In genomic region chr16:1705688-1706385, GRCh38 we compare ENCODE assay signal across 8 cellular contexts. TPM values are rescaled to one million over a fixed set of nuclear protein-coding genes. Genes with fewer than 3 reads are reported as not detected.
DNase-seq lines count a peak whose midpoint lies in the region; ATAC-seq and TF ChIP-seq lines count a peak whose summit lies in the region.

Gene MAPK8IP3 (plus strand): TSS chr16:1706195. CDS start chr16:1706340, 145 bp downstream.

- in situ Hi-C loops in IMR-90 (cut with MboI; ENCODE audit: low sequenced_read_pairs): no loop called here

- H2AFZ ChIP-seq in IMR-90 (replicated peaks; ENCODE audit: low read length, poor library complexity) (peak within 1 kb of the TSS; percentile 96), OCI-LY7 (ENCODE audit: low read length) (peak within 1 kb of the TSS; percentile 83)

- H2BK120ac ChIP-seq in IMR-90 (ENCODE audit: low read depth, low read length): peak within 1 kb of the TSS; percentile 84

- H3K14ac ChIP-seq in IMR-90 (replicated peaks; ENCODE audit: low read depth, low read length): peak within 1 kb of the TSS; percentile 100

- H4K20me1 ChIP-seq in IMR-90 (ENCODE audit: insufficient read depth, low read length): peaks cover 44% of the 10 kb centered on the region
- H4K20me1 ChIP-seq in OCI-LY7 (ENCODE audit: insufficient read depth, low read length): peaks cover 15% of the 10 kb centered on the region; the same call in 1 of the 2 replicates

- POLR2A ChIA-PET in IMR-90 (lab: Charles Lee; ENCODE audit: unreplicated experiment): interaction anchor here (0.9 to 1.3 kb wide), 2 partner anchors 24 to 27 kb away, joined by 3 to 10 read pairs; no protein-coding TSS in a partner anchor
- POLR2A ChIA-PET in OCI-LY7 (lab: Charles Lee): interaction anchor here (0.7 to 2.0 kb wide), 7 partner anchors 13 to 567 kb away, joined by 3 to 12 read pairs (median 3); partner anchors contain the start of gene JPT2

- peak within 1 kb of the TSS; percentile 83 for H4K91ac ChIP-seq in IMR-90 (ENCODE audit: insufficient read depth, low read depth, low read length)

- H2BK5ac ChIP-seq in IMR-90 (ENCODE audit: low read depth, low read length, poor library complexity, severe bottlenecking): peak within 1 kb of the TSS; percentile 86

- H2BK15ac ChIP-seq in IMR-90 (ENCODE audit: low read depth, low read length): no peak within 1 kb of the TSS; the same call in 2 of the 3 replicates

- H3K9me3 ChIP-seq in IMR-90 (ENCODE audit: control insufficient read depth, insufficient read depth, low read length): no peaks in the 10 kb centered on the region
- no peaks in the 10 kb centered on the region for H3K9me3 ChIP-seq in OCI-LY7 (ENCODE audit: low read length)
- H3K9me3 ChIP-seq in muscle layer of colon (ENCODE audit: low read length): no peaks in the 10 kb centered on the region

- TF ChIP-seq RAD21 in IMR-90 (IDR thresholded peaks at IDR 0.05; ENCODE audit: low read length): no peak

- H3K79me2 ChIP-seq in OCI-LY7 (ENCODE audit: insufficient read depth, low read depth, low read length): peaks cover 42% of the 10 kb centered on the region

- intact Hi-C loops in IMR-90 (cut with micrococcal nuclease): loop anchor here (5.0 kb wide), 2 partner anchors 94 to 214 kb away; partner anchors contain the start of genes CRAMP1, IFT140 and TELO2
- intact Hi-C loops in OCI-LY7 (cut with micrococcal nuclease; ENCODE audit: unreplicated experiment): loop anchor here (1.0 to 2.0 kb wide), 3 partner anchors 27 to 93 kb away; partner anchors contain the start of genes CRAMP1, EME2, IFT140 and MRPS34

- ATAC-seq in GM21528 (IDR thresholded peaks at IDR 0.05; ENCODE audit: low FRiP score, unreplicated experiment): peak; percentile 74
- peak; percentile 79 for ATAC-seq in IMR-90 (ENCODE audit: low read depth)

- DNase-seq in DMS153 (lab: John Stamatoyannopoulos, UW) (peak; percentile 70), IMR-90 (peak; percentile 82), OCI-LY7 (ENCODE audit: low spot score) (peak; percentile 92), activated T-cell treated with anti-CD3 and anti-CD28 coated beads for 48 hours (ENCODE audit: low read depth) (peak; percentile 97), erythroblast (lab: John Stamatoyannopoulos, UW) (peak; percentile 93 to 97)
- peak; percentile 93 to 94 for DNase-seq in stimulated activated CD8-positive, alpha-beta memory T cell treated with anti-CD3 and anti-CD28 coated beads, Interleukin-7, amount 100 ng/mL, for 1 hour (ENCODE audit: low read depth in 2 of 2)

- peaks cover 6% of the 10 kb centered on the region for H3K36me3 ChIP-seq in IMR-90 (ENCODE audit: control insufficient read depth, insufficient read depth, low read length)
- H3K36me3 ChIP-seq in OCI-LY7 (ENCODE audit: insufficient read depth, low read length): peaks cover 42% of the 10 kb centered on the region
- H3K36me3 ChIP-seq in muscle layer of colon (ENCODE audit: insufficient read depth, low read length): peaks cover 9% of the 10 kb centered on the region

- TF ChIP-seq CTCF in IMR-90 (conservative IDR thresholded peaks at IDR 0.05; ENCODE audit: low read depth, low read length) (peak; percentile 100), OCI-LY7 (conservative IDR thresholded peaks at IDR 0.05; ENCODE audit: low read length) (peak; percentile 81)

- dilution Hi-C loops in IMR-90 (cut with HindIII; ENCODE audit: low sequenced_read_pairs, unreplicated experiment): no loop called here

- H3K4me1 ChIP-seq in IMR-90 (ENCODE audit: control insufficient read depth, insufficient read depth, low read length) (peaks cover 14% of the 10 kb centered on the region), OCI-LY7 (ENCODE audit: insufficient read depth, low read length, poor library complexity, severe bottlenecking) (peaks cover 30% of the 10 kb centered on the region), muscle layer of colon (ENCODE audit: insufficient read depth, low read length) (peaks cover 22% of the 10 kb centered on the region)

- WGBS in IMR-90 (ENCODE audit: extremely low coverage in 2 of 2, insufficient read length in 1 of 2), 2 experiments: 0% methylated on average over 55 of the region's 79 CpGs; no CpG with 5 or more reads in 1 of the 2 experiments

- peak within 1 kb of the TSS; percentile 55 for H3K18ac ChIP-seq in IMR-90 (ENCODE audit: low read depth, low read length)

- peak within 1 kb of the TSS; percentile 96 for H2AK5ac ChIP-seq in IMR-90 (ENCODE audit: low read depth, low read length)

- H3K27me3 ChIP-seq in IMR-90 (ENCODE audit: control insufficient read depth, insufficient read depth, low read length) (no peaks in the 10 kb centered on the region), muscle layer of colon (ENCODE audit: control insufficient read depth in 1 of 2, insufficient read depth in 2 of 2, low read length in 2 of 2) (no peaks in the 10 kb centered on the region)

- peak within 1 kb of the TSS; percentile 98 for H2AK9ac ChIP-seq in IMR-90 (replicated peaks; ENCODE audit: low read depth, low read length, poor library complexity)

- peaks cover 7 to 51% of the 10 kb centered on the region in 2 experiments; a peak in 3 of 4 replicates for H3K79me1 ChIP-seq in IMR-90 (ENCODE audit: low read depth in 1 of 2, low read length in 2 of 2)

- H3K56ac ChIP-seq in IMR-90 (ENCODE audit: extremely low read depth, insufficient read depth, low read length): peak within 1 kb of the TSS; percentile 84

- H3K4ac ChIP-seq in IMR-90 (ENCODE audit: low read depth, low read length): peak within 1 kb of the TSS; percentile 99

- peak within 1 kb of the TSS; percentile 94 for H3K4me3 ChIP-seq in IMR-90 (ENCODE audit: insufficient read depth, low read depth, low read length)
- H3K4me3 ChIP-seq in OCI-LY7 (ENCODE audit: low read depth, low read length, poor library complexity, severe bottlenecking): peak within 1 kb of the TSS; percentile 83
- peak within 1 kb of the TSS; percentile 83 to 89 for H3K4me3 ChIP-seq in muscle layer of colon (ENCODE audit: low read depth in 1 of 2, low read length in 2 of 2)

- H4K8ac ChIP-seq in IMR-90 (ENCODE audit: low read depth in 2 of 2, low read length in 2 of 2): peak within 1 kb of the TSS; percentile 63 to 100

- no TSS peak for BruUV-seq in IMR-90 (replicated peaks; lab: Mats Ljungman, UMichigan)
- no TSS peak for BruUV-seq in OCI-LY7 (replicated peaks; lab: Mats Ljungman, UMichigan)

- CTCF ChIA-PET in IMR-90 (lab: Yijun Ruan, JAX) (interaction anchor here (0.6 to 1.3 kb wide), 8 partner anchors 14 to 67 kb away, joined by 3 to 7 read pairs (median 4); partner anchors contain the start of genes EME2 and MRPS34), OCI-LY7 (lab: Charles Lee; ENCODE audit: unreplicated experiment) (interaction anchor here (0.8 to 1.3 kb wide), 4 partner anchors 18 to 77 kb away, joined by 3 to 5 read pairs (median 4); partner anchors contain the start of genes JPT2 and NUBP2)

- H3K9ac ChIP-seq in IMR-90 (ENCODE audit: low read depth, low read length) (peak within 1 kb of the TSS; percentile 97), muscle layer of colon (ENCODE audit: low read length) (peak within 1 kb of the TSS; percentile 86)

- H3K23ac ChIP-seq in IMR-90 (ENCODE audit: low read depth, low read length): peak within 1 kb of the TSS; percentile 100

- TF ChIP-seq POLR2A in IMR-90 (IDR thresholded peaks at IDR 0.05; ENCODE audit: low read depth, low read length) (peak; percentile 77; the same call in 1 of the 2 replicates), erythroblast (IDR thresholded peaks at IDR 0.05; ENCODE audit: low read length) (peak; percentile 89)

- H3K4me2 ChIP-seq in IMR-90 (ENCODE audit: low read depth, low read length) (peak within 1 kb of the TSS; percentile 99), OCI-LY7 (ENCODE audit: low read length) (peak within 1 kb of the TSS; percentile 90)

- H3K27ac ChIP-seq in IMR-90 (ENCODE audit: insufficient read depth, low read length): peak within 1 kb of the TSS; percentile 88
- H3K27ac ChIP-seq in OCI-LY7 (ENCODE audit: low read depth, low read length, poor library complexity, severe bottlenecking): peak within 1 kb of the TSS; percentile 57
- H3K27ac ChIP-seq in muscle layer of colon (ENCODE audit: low read depth, low read length): peak within 1 kb of the TSS; percentile 99

- H4K5ac ChIP-seq in IMR-90 (ENCODE audit: low read depth, low read length): peak within 1 kb of the TSS; percentile 62

- no peak within 1 kb of the TSS for H2BK20ac ChIP-seq in IMR-90 (ENCODE audit: low read depth, low read length)

- H3K9me1 ChIP-seq in IMR-90 (ENCODE audit: insufficient read depth, low read length): peaks cover 20% of the 10 kb centered on the region; the same call in 1 of the 2 replicates

- no peaks in the 10 kb centered on the region for H3K9me2 ChIP-seq in OCI-LY7 (ENCODE audit: insufficient read depth, low read length)

TF ChIP-seq in IMR-90, 13 proteins besides CTCF, POLR2A, EP300 and RAD21 (continues in another document):
- TF ChIP-seq ELK1 (IDR thresholded peaks at IDR 0.05; ENCODE audit: borderline replicate concordance, low read depth, low read length): 0 out of 2 replicates have a peak, but pooled peaks have one; percentile 21
- peak; percentile 38 for TF ChIP-seq SMC3 (IDR thresholded peaks at IDR 0.05; ENCODE audit: low read depth, low read length)
- no peak for TF ChIP-seq MAFK (IDR thresholded peaks at IDR 0.05; ENCODE audit: low read depth, low read length)
- TF ChIP-seq MXI1 (IDR thresholded peaks at IDR 0.05; ENCODE audit: borderline replicate concordance, low read depth, low read length): 0 out of 2 replicates have a peak, but pooled peaks have one; percentile 13
- TF ChIP-seq MAZ (IDR thresholded peaks at IDR 0.05; ENCODE audit: borderline replicate concordance, low read depth, low read length): peak; percentile 88; the same call in 1 of the 2 replicates

RNA-seq across cellular contexts. Expression of gene MAPK8IP3, which starts in this region (rescaled TPM):
- total RNA-seq in IMR-90 (2012; rRNA removed) (15.6 and 17.0 TPM in 2 replicates), OCI-LY7 (2022) (130 and 133 TPM in 2 replicates)
- 69.1 and 73.0 TPM in 2 replicates for polyA plus RNA-seq in IMR-90 (2012; rRNA removed)
- 25.0 and 27.7 TPM in 2 replicates for polyA plus RNA-seq in IMR-90 (2012; cell fraction: cytosol; rRNA removed)
- 694 and 1,175 TPM in 2 replicates for polyA plus RNA-seq in IMR-90 (2012; cell fraction: nucleus; rRNA removed; ENCODE audit: low replicate concordance)
- total RNA-seq in OCI-LY7 (2014; rRNA removed; shearing (Covaris generic)): 95.9 and 114 TPM in 2 replicates

Comparison
In these comparisons a context has a peak if more than half of its experiments do, and no peak if none do; other contexts are left out.
1. Peak in every context shown above with its lines: DNase-seq, ATAC-seq, H3K4me3 ChIP-seq and H3K27ac ChIP-seq.